9 cellular contexts compared by ENCODE assay signal in the genomic region with DNA sequence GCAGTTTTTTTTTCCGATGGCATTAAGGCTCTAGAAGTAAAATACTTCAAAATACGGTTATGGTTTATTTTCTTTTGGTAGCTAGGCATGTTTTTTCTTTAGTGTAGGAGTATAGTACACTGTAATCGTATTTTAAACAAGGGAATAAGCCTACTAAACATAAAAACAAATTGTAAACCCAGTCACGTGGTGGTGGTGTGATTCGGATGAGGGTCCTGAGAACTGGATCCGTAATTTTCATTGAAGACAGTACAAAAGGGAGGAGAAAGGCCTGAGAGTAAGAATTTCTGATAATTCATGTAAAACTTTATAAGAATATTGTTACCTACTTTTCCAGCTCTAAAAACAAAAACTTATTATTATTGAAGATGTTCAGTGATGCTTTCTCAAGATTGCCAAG. TPM values are rescaled to one million over a fixed set of nuclear protein-coding genes. Genes with fewer than 3 reads are reported as not detected.
DNase-seq lines count a peak whose midpoint lies in the region; ATAC-seq, FAIRE-seq and TF ChIP-seq lines count a peak whose summit lies in the region.
"Had no signal": no experiment of that assay in that cellular context is flagged by ENCODE, and none has a peak within 500 bp of the region (broad histone marks: within the 10 kb centered on the region; RNA-seq: fewer than 3 reads in every experiment).

No MANE protein-coding gene starts in this region.

- no peak for FAIRE-seq in kidney (lab: Jason Lieb, UNC)

- H3K4me1 ChIP-seq in kidney (ENCODE audit: control insufficient read depth in 1 of 2, insufficient read depth in 1 of 2, low read depth in 1 of 2, low read length in 2 of 2) (peaks cover 14 to 25% of the 10 kb centered on the region in 2 donors), subcutaneous abdominal adipose tissue (ENCODE audit: control insufficient read depth in 5 of 5, insufficient read depth in 5 of 5, low read length in 5 of 5) (peaks cover 12 to 76% (median 74%) of the 10 kb centered on the region in 5 donors)

- H3K27ac ChIP-seq in kidney (ENCODE audit: low read depth in 2 of 2, low read length in 2 of 2) (peak overlapping the region; percentile 99 to 100), subcutaneous abdominal adipose tissue (ENCODE audit: low read depth, low read length) (peak overlapping the region; percentile 98)

- no peak for ATAC-seq in HG03139 (IDR thresholded peaks at IDR 0.05; ENCODE audit: unreplicated experiment)

- no peaks in the 10 kb centered on the region for H3K9me3 ChIP-seq in kidney (ENCODE audit: control insufficient read depth in 1 of 2, low read length in 2 of 2)
- H3K9me3 ChIP-seq in subcutaneous abdominal adipose tissue (ENCODE audit: control insufficient read depth in 5 of 5, low read length in 5 of 5), result no peaks in the 10 kb centered on the region

- TF ChIP-seq CTCF in kidney (IDR thresholded peaks at IDR 0.05; ENCODE audit: borderline replicate concordance, extremely low read depth, insufficient read depth) (no peak), GM10266 (IDR thresholded peaks at IDR 0.05; ENCODE audit: control insufficient read depth, insufficient read depth, low read depth, missing control alignments) (no peak)

- peaks cover 64% of the 10 kb centered on the region for H3K4me1 Mint-ChIP-seq in activated naive CD8-positive, alpha-beta T cell (ENCODE audit: low read depth)

- H3K36me3 ChIP-seq in kidney (ENCODE audit: control insufficient read depth in 1 of 2, insufficient read depth in 2 of 2, low read length in 2 of 2), result peaks cover 0 to 6% of the 10 kb centered on the region in 2 donors
- H3K36me3 ChIP-seq in subcutaneous abdominal adipose tissue (ENCODE audit: control insufficient read depth in 5 of 5, insufficient read depth in 5 of 5, low read length in 5 of 5), result peaks cover 2 to 3% (median 2%) of the 10 kb centered on the region in 5 donors

- H3K9me3 Mint-ChIP-seq in activated naive CD8-positive, alpha-beta T cell (ENCODE audit: low read depth), result peaks cover 3% of the 10 kb centered on the region

- H3K27me3 Mint-ChIP-seq in activated naive CD8-positive, alpha-beta T cell, result no peaks in the 10 kb centered on the region

- H3K27ac Mint-ChIP-seq in activated naive CD8-positive, alpha-beta T cell, result peak overlapping the region; percentile 100

- H3K4me3 ChIP-seq in kidney (ENCODE audit: low read length in 2 of 2) (peak overlapping the region; percentile 95 to 96), subcutaneous abdominal adipose tissue (ENCODE audit: low read depth in 1 of 5, low read length in 5 of 5) (peak overlapping the region; percentile 96 to 99 (median 98))

- intact Hi-C loops in kidney (cut with DNase I), result no loop called here

- H3K9ac ChIP-seq in kidney (ENCODE audit: low read length in 2 of 2), result peak overlapping the region; percentile 98 to 99
- peak overlapping the region; percentile 95 to 100 (median 99) for H3K9ac ChIP-seq in subcutaneous abdominal adipose tissue (ENCODE audit: low read length in 5 of 5)

- peak overlapping the region; percentile 100 for H3K4me3 Mint-ChIP-seq in activated naive CD8-positive, alpha-beta T cell

- H3K36me3 Mint-ChIP-seq in activated naive CD8-positive, alpha-beta T cell, result peaks cover 19% of the 10 kb centered on the region

- no peaks in the 10 kb centered on the region for H3K27me3 ChIP-seq in subcutaneous abdominal adipose tissue (ENCODE audit: control insufficient read depth in 5 of 5, insufficient read depth in 4 of 5, low read length in 5 of 5)

- DNase-seq in NCI-H82 (lab: John Stamatoyannopoulos, UW) (peak; percentile 23), NCI-H82 treated with DMSO at 0.1 percent for 48 hours (lab: John Stamatoyannopoulos, UW; ENCODE audit: unreplicated experiment) (no peak), kidney (no peak), GM10266 (ENCODE audit: extremely low spot score) (no peak), NCI-H2196 (lab: John Stamatoyannopoulos, UW; ENCODE audit: unreplicated experiment) (no peak)
- DNase-seq: NCI-H2081 treated with DMSO at 0.1 percent for 48 hours had no signal

RNA-seq across cellular contexts. Expression of a gene that starts 0.7 kb away (rescaled TPM):
- 33.5 TPM for total RNA-seq in kidney
- polyA plus RNA-seq in kidney (ENCODE audit: insufficient read depth, low read depth, low replicate concordance), result 104 TPM

RNA-seq across cellular contexts. Expression of a gene that starts 1.6 kb away (rescaled TPM):
- 114 TPM for total RNA-seq in kidney
- 119 TPM for polyA plus RNA-seq in kidney (ENCODE audit: insufficient read depth, low read depth, low replicate concordance)
